ENCODE assay signal across 1 cellular context in the genomic region with DNA sequence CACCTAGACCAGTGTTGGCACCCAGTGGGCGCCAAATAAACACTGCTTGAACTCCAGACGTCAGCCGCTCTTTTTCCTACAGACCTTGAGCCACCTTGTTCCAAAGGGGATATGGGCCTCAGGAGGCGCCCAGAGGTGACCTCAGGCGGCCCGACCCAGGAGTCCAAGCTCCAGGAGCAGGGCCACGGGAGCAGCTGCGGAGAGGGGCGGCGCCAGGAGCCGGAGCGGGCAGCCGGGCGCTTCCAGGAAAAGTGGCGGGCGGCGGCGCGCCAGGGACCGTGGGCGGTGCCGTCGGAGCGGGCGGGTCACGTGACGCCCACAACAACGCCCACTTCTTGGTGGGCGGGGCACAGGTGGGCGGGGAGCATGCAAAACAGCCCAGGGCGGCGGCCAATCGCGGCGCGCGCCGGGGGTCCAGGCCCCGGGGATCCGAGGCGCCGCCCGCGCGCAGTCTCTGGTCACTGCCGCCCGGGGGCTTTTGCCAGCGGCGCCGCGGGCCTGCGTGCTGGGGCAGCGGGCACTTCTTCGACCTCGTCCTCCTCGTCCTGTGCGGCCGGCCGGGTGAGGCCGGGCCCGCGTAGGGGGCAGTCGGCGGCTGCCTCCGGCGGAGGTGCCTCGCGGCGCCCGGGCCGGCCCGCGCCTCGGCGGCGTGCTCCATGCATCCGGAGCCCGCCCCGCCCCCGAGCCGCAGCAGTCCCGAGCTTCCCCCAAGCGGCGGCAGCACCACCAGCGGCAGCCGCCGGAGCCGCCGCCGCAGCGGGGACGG.
TF ChIP-seq lines count a peak whose summit lies in the region.

A gene (plus strand): TSS at position 444 of the 766 bp plus-strand sequence.

TF ChIP-seq in HCT116, 20 proteins besides CTCF, POLR2A, EP300 and RAD21 (continued from another document):
- TF ChIP-seq, protein P1, sequence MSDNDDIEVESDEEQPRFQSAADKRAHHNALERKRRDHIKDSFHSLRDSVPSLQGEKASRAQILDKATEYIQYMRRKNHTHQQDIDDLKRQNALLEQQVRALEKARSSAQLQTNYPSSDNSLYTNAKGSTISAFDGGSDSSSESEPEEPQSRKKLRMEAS (IDR thresholded peaks at IDR 0.05): peak; percentile 62; the same call in 1 of the 2 replicates
- TF ChIP-seq POLR2AphosphoS5 (IDR thresholded peaks at IDR 0.05; ENCODE audit: low read depth, low read length) (peak; percentile 95), SP1 (IDR thresholded peaks at IDR 0.05; ENCODE audit: low read depth) (no peak), EGR1 (IDR thresholded peaks at IDR 0.05; ENCODE audit: low read depth) (peak; percentile 97), CEBPB (IDR thresholded peaks at IDR 0.05; ENCODE audit: low read depth) (no peak), SRF (IDR thresholded peaks at IDR 0.05; ENCODE audit: low read depth) (no peak)
- TF ChIP-seq, protein P2, sequence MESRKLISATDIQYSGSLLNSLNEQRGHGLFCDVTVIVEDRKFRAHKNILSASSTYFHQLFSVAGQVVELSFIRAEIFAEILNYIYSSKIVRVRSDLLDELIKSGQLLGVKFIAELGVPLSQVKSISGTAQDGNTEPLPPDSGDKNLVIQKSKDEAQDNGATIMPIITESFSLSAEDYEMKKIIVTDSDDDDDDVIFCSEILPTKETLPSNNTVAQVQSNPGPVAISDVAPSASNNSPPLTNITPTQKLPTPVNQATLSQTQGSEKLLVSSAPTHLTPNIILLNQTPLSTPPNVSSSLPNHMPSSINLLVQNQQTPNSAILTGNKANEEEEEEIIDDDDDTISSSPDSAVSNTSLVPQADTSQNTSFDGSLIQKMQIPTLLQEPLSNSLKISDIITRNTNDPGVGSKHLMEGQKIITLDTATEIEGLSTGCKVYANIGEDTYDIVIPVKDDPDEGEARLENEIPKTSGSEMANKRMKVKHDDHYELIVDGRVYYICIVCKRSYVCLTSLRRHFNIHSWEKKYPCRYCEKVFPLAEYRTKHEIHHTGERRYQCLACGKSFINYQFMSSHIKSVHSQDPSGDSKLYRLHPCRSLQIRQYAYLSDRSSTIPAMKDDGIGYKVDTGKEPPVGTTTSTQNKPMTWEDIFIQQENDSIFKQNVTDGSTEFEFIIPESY (IDR thresholded peaks at IDR 0.05; ENCODE audit: extremely low read depth, insufficient replicate concordance, low read length): no peak
